In genomic region chr18:11909597-11910026, GRCh38 we compare ENCODE assay signal across 8 cellular contexts. TPM values are rescaled to one million over a fixed set of nuclear protein-coding genes. Genes with fewer than 3 reads are reported as not detected.
DNase-seq lines count a peak whose midpoint lies in the region; ATAC-seq and TF ChIP-seq lines count a peak whose summit lies in the region.

No MANE protein-coding gene starts in this region.

- H3K36me3 ChIP-seq in ES-I3 (ENCODE audit: insufficient read depth, low read length) (no peaks in the 10 kb centered on the region), MM.1S (replicated peaks; ENCODE audit: insufficient read depth, low read length) (no peaks in the 10 kb centered on the region), muscle layer of duodenum (ENCODE audit: control insufficient read depth in 1 of 2, insufficient read depth in 2 of 2, low read length in 2 of 2) (peaks cover 0 to 19% of the 10 kb centered on the region in 2 donors)

- no peak overlapping the region for H3K4me3 Mint-ChIP-seq in central memory CD8-positive, alpha-beta T cell

- H3K9me2 ChIP-seq in MM.1S (replicated peaks; ENCODE audit: insufficient read depth, low read length) = no peaks in the 10 kb centered on the region

- H3K27me3 Mint-ChIP-seq in central memory CD8-positive, alpha-beta T cell = no peaks in the 10 kb centered on the region

- 0 out of 2 replicates have a peak, but pooled peaks cover 4% of the 10 kb centered on the region for H3F3A ChIP-seq in MM.1S (ENCODE audit: insufficient read depth, low read length)

- no peak overlapping the region; the same call in 1 of the 2 replicates for H3K27ac ChIP-seq in MM.1S (ENCODE audit: low read length)
- peak overlapping the region; percentile 98 for H3K27ac ChIP-seq in muscle layer of duodenum (ENCODE audit: low read length)

- H3K27ac Mint-ChIP-seq in central memory CD8-positive, alpha-beta T cell (ENCODE audit: low read depth) = peak overlapping the region; percentile 94

- H3K27me3 ChIP-seq in MM.1S (replicated peaks; ENCODE audit: insufficient read depth, low read length) (no peaks in the 10 kb centered on the region), muscle layer of duodenum (ENCODE audit: low read depth, low read length) (no peaks in the 10 kb centered on the region)

- ATAC-seq in central memory CD8-positive, alpha-beta T cell (replicated peaks; ENCODE audit: extremely low read depth, poor library complexity, severe bottlenecking) = no peak
- no peak for ATAC-seq in sciatic nerve
- no peak for ATAC-seq in activated CD4-positive, CD25-positive, alpha-beta regulatory T cell treated with anti-CD3 and anti-CD28 coated beads, Interleukin-2, amount 50 U/mL, for 24 hours

- DNase-seq in MM.1S (peak; percentile 24), sciatic nerve (ENCODE audit: low spot score) (no peak), cerebellar nuclear complex (lab: John Stamatoyannopoulos, UW) (no peak), islet precursor cell (no peak)
- DNase-seq in central memory CD8-positive, alpha-beta T cell (ENCODE audit: low spot score in 2 of 2) = no peak

- no peak for TF ChIP-seq CTCF in MM.1S (IDR thresholded peaks at IDR 0.05; ENCODE audit: low read length)

- no peaks in the 10 kb centered on the region for H3K9me3 Mint-ChIP-seq in central memory CD8-positive, alpha-beta T cell

- H2AFZ ChIP-seq in MM.1S (ENCODE audit: low read length) = peak overlapping the region; percentile 97

- H3K4me2 ChIP-seq in MM.1S (ENCODE audit: low read depth, low read length) = peak overlapping the region; percentile 92

- no peaks in the 10 kb centered on the region for H3K9me3 ChIP-seq in ES-I3 (ENCODE audit: control insufficient read depth, insufficient read depth, low read length)
- no peaks in the 10 kb centered on the region for H3K9me3 ChIP-seq in MM.1S (replicated peaks; ENCODE audit: insufficient read depth, low read length)
- no peaks in the 10 kb centered on the region for H3K9me3 ChIP-seq in muscle layer of duodenum (ENCODE audit: control insufficient read depth in 1 of 2, low read length in 2 of 2)

- peaks cover 3% of the 10 kb centered on the region; the same call in 1 of the 2 replicates for H3K79me2 ChIP-seq in MM.1S (ENCODE audit: low read length)

- peaks cover 18% of the 10 kb centered on the region for H3K4me1 Mint-ChIP-seq in central memory CD8-positive, alpha-beta T cell

- H3K9ac ChIP-seq in ES-I3 (ENCODE audit: low read depth, low read length) = peak overlapping the region; percentile 96; the same call in 1 of the 2 replicates
- peak overlapping the region; percentile 86; the same call in 1 of the 2 replicates for H3K9ac ChIP-seq in MM.1S (ENCODE audit: low read length)

- H3K4me3 ChIP-seq in MM.1S (ENCODE audit: low read length) (peak overlapping the region; percentile 86), muscle layer of duodenum (ENCODE audit: low read depth in 1 of 2, low read length in 2 of 2) (peak overlapping the region in 1 of 2 donors; percentile 93)

- no peaks in the 10 kb centered on the region for H4K20me1 ChIP-seq in MM.1S (ENCODE audit: insufficient read depth, low read length)

- intact Hi-C loops in sciatic nerve (cut with DNase I) = no loop called here

- peaks cover 15% of the 10 kb centered on the region for H3K4me1 ChIP-seq in ES-I3 (ENCODE audit: insufficient read depth, low read length)
- H3K4me1 ChIP-seq in MM.1S (ENCODE audit: low read length) = no peaks in the 10 kb centered on the region
- H3K4me1 ChIP-seq in muscle layer of duodenum (ENCODE audit: control insufficient read depth in 1 of 2, insufficient read depth in 2 of 2, low read length in 2 of 2) = peaks cover 0 to 8% of the 10 kb centered on the region in 2 donors

- peaks cover 15% of the 10 kb centered on the region for H3K36me3 Mint-ChIP-seq in central memory CD8-positive, alpha-beta T cell (ENCODE audit: insufficient read depth)

RNA-seq across cellular contexts. Expression of gene MPPE1, which starts 1.5 kb away (rescaled TPM):
- 41.6 TPM for total RNA-seq in sciatic nerve

RNA-seq across cellular contexts. Expression of gene CHMP1B, which starts 58.4 kb away (rescaled TPM):
- total RNA-seq in sciatic nerve = 27.1 TPM
